21 cellular contexts compared by ENCODE assay signal in the genomic region with DNA sequence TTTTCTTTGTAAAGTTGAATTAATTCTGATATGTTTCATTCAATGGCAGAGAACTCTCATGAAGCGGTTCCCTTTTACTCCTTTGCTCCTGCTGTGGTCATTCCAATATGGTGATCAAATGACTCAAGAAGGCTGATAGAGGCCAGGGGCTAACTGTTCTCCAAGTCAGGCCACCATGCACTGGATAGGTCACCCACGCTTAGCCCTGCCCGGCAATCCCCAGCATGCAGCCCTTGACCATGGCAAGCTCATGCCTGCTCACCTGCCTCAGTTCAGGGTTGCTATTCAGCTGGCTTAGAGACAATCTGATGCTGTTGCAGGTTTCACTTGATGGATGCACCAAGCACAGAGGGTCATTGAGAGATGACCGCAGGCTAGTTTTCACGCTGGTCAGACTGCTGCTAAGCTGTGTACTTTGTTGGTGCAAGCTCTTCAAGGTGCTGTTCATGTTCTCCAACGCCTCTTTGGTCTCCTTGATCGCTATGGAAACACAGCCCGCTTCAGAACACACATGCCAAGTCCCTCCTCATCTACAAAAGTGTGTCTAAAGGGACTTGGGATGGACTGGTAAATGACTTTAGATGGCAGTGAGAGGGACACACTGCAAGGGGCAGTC. TPM values are rescaled to one million over a fixed set of nuclear protein-coding genes. Genes with fewer than 3 reads are reported as not detected.
"Had no signal": no experiment of that assay in that cellular context is flagged by ENCODE, and none has a peak within 500 bp of the region (broad histone marks: within the 10 kb centered on the region; RNA-seq: fewer than 3 reads in every experiment).

No MANE protein-coding gene starts in this region.

- H3K27ac ChIP-seq: SJSA1, SK-N-MC had no signal

- H3K9me3 ChIP-seq: MG63, SJSA1 had no signal

- H3K4me3 ChIP-seq: MG63, SJSA1, SK-N-MC had no signal

- H3K4me1 ChIP-seq: SJSA1 had no signal

- H3K27me3 ChIP-seq: MG63, SJSA1 had no signal

- H3K36me3 ChIP-seq: MG63, SJSA1 had no signal

- DNase-seq: IMR-90, Karpas-422, KG1, MG63, NCI-H1092 treated with DMSO at 0.1 percent for 48 hours, NCI-H1436, NCI-H187, NCI-H2029, NCI-H2081 treated with DMSO at 0.1 percent for 48 hours, NCI-H2227 treated with DMSO at 0.1 percent for 48 hours, NCI-H524, NCI-H526 treated with DMSO at 0.1 percent for 48 hours, NCI-H774, Right ventricle myocardium superior, RPMI8226, SIG-M5 had no signal

- ATAC-seq: HepG2 had no signal

RNA-seq across cellular contexts. Expression of a gene that starts 55.2 kb away (rescaled TPM):
- total RNA-seq: HepG2, HT1080, IMR-90, NCI-H460, SJSA1 had no signal
